In the genomic region with DNA sequence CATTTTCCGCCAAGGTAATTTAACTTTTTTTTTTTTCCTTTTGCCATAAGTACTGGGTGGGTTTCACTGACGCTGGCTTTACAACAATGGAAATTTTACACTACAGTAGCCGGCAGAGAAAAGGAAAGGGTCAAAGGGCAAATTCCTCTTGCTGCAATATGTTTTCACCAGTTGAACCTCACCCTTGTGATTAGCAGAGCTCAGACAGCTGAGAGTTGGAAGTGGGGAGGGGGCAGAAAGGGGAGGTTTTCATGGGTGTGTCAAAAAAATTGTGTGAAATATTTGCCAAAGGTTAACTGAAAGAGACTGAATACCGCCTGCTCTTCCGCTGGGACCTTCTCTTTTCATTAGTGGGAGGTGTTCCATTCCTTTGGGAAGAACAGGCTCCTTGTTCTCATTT, we compare ENCODE assay signal across 1 cellular context.
TF ChIP-seq lines count a peak whose summit lies in the region.

No MANE protein-coding gene starts in this region.

TF ChIP-seq in HepG2, 621 proteins besides CTCF, POLR2A, EP300 and RAD21 (continued from another document and continues in another):
- TF ChIP-seq NBN (conservative IDR thresholded peaks at IDR 0.05) (no peak), TFAP4 (IDR thresholded peaks at IDR 0.05; ENCODE audit: borderline replicate concordance, low read depth) (peak; percentile 93), HOMEZ (CRISPR knock-in tag; IDR thresholded peaks at IDR 0.05; ENCODE audit: low read depth) (peak; percentile 85; the same call in 1 of the 2 replicates), MEF2D (CRISPR knock-in tag; IDR thresholded peaks at IDR 0.05) (no peak), ZSCAN12 (CRISPR knock-in tag; IDR thresholded peaks at IDR 0.05) (no peak), LCORL (IDR thresholded peaks at IDR 0.05) (no peak), LCORL (CRISPR knock-in tag; IDR thresholded peaks at IDR 0.05) (no peak), ZNF235 (CRISPR knock-in tag; IDR thresholded peaks at IDR 0.05; ENCODE audit: borderline replicate concordance) (no peak), ZNF33B (CRISPR knock-in tag; IDR thresholded peaks at IDR 0.05) (no peak), ZNF646 (CRISPR knock-in tag; IDR thresholded peaks at IDR 0.05) (no peak), ZNF672 (CRISPR knock-in tag; IDR thresholded peaks at IDR 0.05) (no peak), CHD4 (IDR thresholded peaks at IDR 0.05; ENCODE audit: borderline replicate concordance, low read length) (no peak), TCF7 (IDR thresholded peaks at IDR 0.05; ENCODE audit: low read depth) (no peak; the same call in 1 of the 2 replicates), ZNF781 (CRISPR knock-in tag; IDR thresholded peaks at IDR 0.05; ENCODE audit: borderline replicate concordance, not compliant biosample characterization) (no peak), EHMT2 (IDR thresholded peaks at IDR 0.05; ENCODE audit: borderline replicate concordance, low read depth, low read length) (peak; percentile 86; the same call in 1 of the 2 replicates), ZBTB4 (CRISPR knock-in tag; IDR thresholded peaks at IDR 0.05; ENCODE audit: borderline replicate concordance) (no peak), REPIN1 (CRISPR knock-in tag; IDR thresholded peaks at IDR 0.05; ENCODE audit: borderline replicate concordance, low read depth) (no peak), BRCA1 (CRISPR knock-in tag; IDR thresholded peaks at IDR 0.05) (no peak), FOXP4 (CRISPR knock-in tag; IDR thresholded peaks at IDR 0.05) (peak; percentile 54; the same call in 1 of the 2 replicates), SIX4 (CRISPR knock-in tag; IDR thresholded peaks at IDR 0.05) (no peak), ATF4 (CRISPR knock-in tag; IDR thresholded peaks at IDR 0.05) (no peak)
- TF ChIP-seq, protein P1, sequence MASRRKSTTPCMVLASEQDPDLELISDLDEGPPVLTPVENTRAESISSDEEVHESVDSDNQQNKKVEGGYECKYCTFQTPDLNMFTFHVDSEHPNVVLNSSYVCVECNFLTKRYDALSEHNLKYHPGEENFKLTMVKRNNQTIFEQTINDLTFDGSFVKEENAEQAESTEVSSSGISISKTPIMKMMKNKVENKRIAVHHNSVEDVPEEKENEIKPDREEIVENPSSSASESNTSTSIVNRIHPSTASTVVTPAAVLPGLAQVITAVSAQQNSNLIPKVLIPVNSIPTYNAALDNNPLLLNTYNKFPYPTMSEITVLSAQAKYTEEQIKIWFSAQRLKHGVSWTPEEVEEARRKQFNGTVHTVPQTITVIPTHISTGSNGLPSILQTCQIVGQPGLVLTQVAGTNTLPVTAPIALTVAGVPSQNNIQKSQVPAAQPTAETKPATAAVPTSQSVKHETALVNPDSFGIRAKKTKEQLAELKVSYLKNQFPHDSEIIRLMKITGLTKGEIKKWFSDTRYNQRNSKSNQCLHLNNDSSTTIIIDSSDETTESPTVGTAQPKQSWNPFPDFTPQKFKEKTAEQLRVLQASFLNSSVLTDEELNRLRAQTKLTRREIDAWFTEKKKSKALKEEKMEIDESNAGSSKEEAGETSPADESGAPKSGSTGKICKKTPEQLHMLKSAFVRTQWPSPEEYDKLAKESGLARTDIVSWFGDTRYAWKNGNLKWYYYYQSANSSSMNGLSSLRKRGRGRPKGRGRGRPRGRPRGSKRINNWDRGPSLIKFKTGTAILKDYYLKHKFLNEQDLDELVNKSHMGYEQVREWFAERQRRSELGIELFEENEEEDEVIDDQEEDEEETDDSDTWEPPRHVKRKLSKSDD (CRISPR knock-in tag; IDR thresholded peaks at IDR 0.05; ENCODE audit: low read depth), result no peak
- TF ChIP-seq, protein P2, sequence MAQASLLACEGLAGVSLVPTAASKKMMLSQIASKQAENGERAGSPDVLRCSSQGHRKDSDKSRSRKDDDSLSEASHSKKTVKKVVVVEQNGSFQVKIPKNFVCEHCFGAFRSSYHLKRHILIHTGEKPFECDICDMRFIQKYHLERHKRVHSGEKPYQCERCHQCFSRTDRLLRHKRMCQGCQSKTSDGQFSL (CRISPR knock-in tag; IDR thresholded peaks at IDR 0.05), result no peak
- TF ChIP-seq, protein P3, sequence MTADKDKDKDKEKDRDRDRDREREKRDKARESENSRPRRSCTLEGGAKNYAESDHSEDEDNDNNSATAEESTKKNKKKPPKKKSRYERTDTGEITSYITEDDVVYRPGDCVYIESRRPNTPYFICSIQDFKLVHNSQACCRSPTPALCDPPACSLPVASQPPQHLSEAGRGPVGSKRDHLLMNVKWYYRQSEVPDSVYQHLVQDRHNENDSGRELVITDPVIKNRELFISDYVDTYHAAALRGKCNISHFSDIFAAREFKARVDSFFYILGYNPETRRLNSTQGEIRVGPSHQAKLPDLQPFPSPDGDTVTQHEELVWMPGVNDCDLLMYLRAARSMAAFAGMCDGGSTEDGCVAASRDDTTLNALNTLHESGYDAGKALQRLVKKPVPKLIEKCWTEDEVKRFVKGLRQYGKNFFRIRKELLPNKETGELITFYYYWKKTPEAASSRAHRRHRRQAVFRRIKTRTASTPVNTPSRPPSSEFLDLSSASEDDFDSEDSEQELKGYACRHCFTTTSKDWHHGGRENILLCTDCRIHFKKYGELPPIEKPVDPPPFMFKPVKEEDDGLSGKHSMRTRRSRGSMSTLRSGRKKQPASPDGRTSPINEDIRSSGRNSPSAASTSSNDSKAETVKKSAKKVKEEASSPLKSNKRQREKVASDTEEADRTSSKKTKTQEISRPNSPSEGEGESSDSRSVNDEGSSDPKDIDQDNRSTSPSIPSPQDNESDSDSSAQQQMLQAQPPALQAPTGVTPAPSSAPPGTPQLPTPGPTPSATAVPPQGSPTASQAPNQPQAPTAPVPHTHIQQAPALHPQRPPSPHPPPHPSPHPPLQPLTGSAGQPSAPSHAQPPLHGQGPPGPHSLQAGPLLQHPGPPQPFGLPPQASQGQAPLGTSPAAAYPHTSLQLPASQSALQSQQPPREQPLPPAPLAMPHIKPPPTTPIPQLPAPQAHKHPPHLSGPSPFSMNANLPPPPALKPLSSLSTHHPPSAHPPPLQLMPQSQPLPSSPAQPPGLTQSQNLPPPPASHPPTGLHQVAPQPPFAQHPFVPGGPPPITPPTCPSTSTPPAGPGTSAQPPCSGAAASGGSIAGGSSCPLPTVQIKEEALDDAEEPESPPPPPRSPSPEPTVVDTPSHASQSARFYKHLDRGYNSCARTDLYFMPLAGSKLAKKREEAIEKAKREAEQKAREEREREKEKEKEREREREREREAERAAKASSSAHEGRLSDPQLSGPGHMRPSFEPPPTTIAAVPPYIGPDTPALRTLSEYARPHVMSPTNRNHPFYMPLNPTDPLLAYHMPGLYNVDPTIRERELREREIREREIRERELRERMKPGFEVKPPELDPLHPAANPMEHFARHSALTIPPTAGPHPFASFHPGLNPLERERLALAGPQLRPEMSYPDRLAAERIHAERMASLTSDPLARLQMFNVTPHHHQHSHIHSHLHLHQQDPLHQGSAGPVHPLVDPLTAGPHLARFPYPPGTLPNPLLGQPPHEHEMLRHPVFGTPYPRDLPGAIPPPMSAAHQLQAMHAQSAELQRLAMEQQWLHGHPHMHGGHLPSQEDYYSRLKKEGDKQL (CRISPR knock-in tag; IDR thresholded peaks at IDR 0.05; ENCODE audit: low read depth), result no peak
